16 cellular contexts compared by ENCODE assay signal in genomic region chr11:32851251-32851650, GRCh38. TPM values are rescaled to one million over a fixed set of nuclear protein-coding genes. Genes with fewer than 3 reads are reported as not detected.
DNase-seq lines count a peak whose midpoint lies in the region; ATAC-seq, FAIRE-seq and TF ChIP-seq lines count a peak whose summit lies in the region.
"Had no signal": no experiment of that assay in that cellular context is flagged by ENCODE, and none has a peak within 500 bp of the region (broad histone marks: within the 10 kb centered on the region; RNA-seq: fewer than 3 reads in every experiment).

No MANE protein-coding gene starts in this region.

- H3K9me3 Mint-ChIP-seq in type B pancreatic cell = no peaks in the 10 kb centered on the region

- peaks cover 0 to 3% (median 0%) of the 10 kb centered on the region in 4 donors for H3K4me1 ChIP-seq in upper lobe of left lung
- H3K4me1 ChIP-seq: A549 had no signal

- in situ Hi-C loops in SK-MEL-5 (cut with HindIII; ENCODE audit: low pct_unique_long_range_greater_than_20kb, low sequenced_read_pairs) = no loop called here

- H3K27ac Mint-ChIP-seq in type B pancreatic cell = peak overlapping the region; percentile 33
- H3K27ac Mint-ChIP-seq: CD8-positive, alpha-beta memory T cell; IgD-negative memory B cell had no signal

- TF ChIP-seq POLR2A in GM12892 (IDR thresholded peaks at IDR 0.05; ENCODE audit: low read depth, low read length) (no peak), upper lobe of left lung (IDR thresholded peaks at IDR 0.05) (no peak)

- no peaks in the 10 kb centered on the region for H3K27me3 Mint-ChIP-seq in type B pancreatic cell
- H3K27me3 Mint-ChIP-seq: IgD-negative memory B cell had no signal

- peaks cover 0 to 18% (median 2%) of the 10 kb centered on the region in 4 donors for H3K36me3 ChIP-seq in upper lobe of left lung

- peak; percentile 40 for FAIRE-seq in GM12892 (lab: Jason Lieb, UNC)

- no peak for TF ChIP-seq EP300 in upper lobe of left lung (IDR thresholded peaks at IDR 0.05)

- H3K27me3 ChIP-seq in upper lobe of left lung = no peaks in the 10 kb centered on the region

- ATAC-seq in HG03521 (IDR thresholded peaks at IDR 0.05; ENCODE audit: unreplicated experiment) (no peak), upper lobe of left lung (ENCODE audit: low FRiP score in 2 of 2) (no peak)
- ATAC-seq: A549 had no signal

- H3K9me3 ChIP-seq in upper lobe of left lung = no peaks in the 10 kb centered on the region
- H3K9me3 ChIP-seq: A549 had no signal

- H3K4me1 Mint-ChIP-seq in type B pancreatic cell (ENCODE audit: unreplicated experiment) = no peaks in the 10 kb centered on the region

- TF ChIP-seq CTCF in type B pancreatic cell (conservative IDR thresholded peaks at IDR 0.05) (no peak), upper lobe of left lung (IDR thresholded peaks at IDR 0.05) (no peak)

- no peak overlapping the region for H3K27ac ChIP-seq in upper lobe of left lung
- H3K27ac ChIP-seq: A549, GM23248 had no signal

- 87 to 93% methylated on average over 1 of the region's 1 CpG for WGBS in upper lobe of left lung, 2 donors

- DNase-seq in GM12892 (ENCODE audit: insufficient read length) (no peak), SK-MEL-5 (ENCODE audit: low read depth, low spot score) (peak; percentile 95), foreskin melanocyte (peak; percentile 90), type B pancreatic cell (ENCODE audit: extremely low spot score, unreplicated experiment) (no peak), upper lobe of left lung (no peak)
- DNase-seq in activated effector memory CD4-positive, alpha-beta T cell treated with Interleukin-2 at 50 U/mL for 16 hours = no peak
- DNase-seq: CD8-positive, alpha-beta memory T cell; GM23248; H7 had no signal

- peaks cover 7% of the 10 kb centered on the region for H3K36me3 Mint-ChIP-seq in type B pancreatic cell
- H3K36me3 Mint-ChIP-seq: CD8-positive, alpha-beta memory T cell; IgD-negative memory B cell had no signal

- no peak overlapping the region for H3K4me3 ChIP-seq in upper lobe of left lung
- H3K4me3 ChIP-seq: A549, GM23248 had no signal

- no peak overlapping the region for H3K4me3 Mint-ChIP-seq in type B pancreatic cell
- H3K4me3 Mint-ChIP-seq: CD8-positive, alpha-beta memory T cell; IgD-negative memory B cell had no signal

RNA-seq across cellular contexts. Expression of gene PRRG4, which starts 21.5 kb away (rescaled TPM):
- polyA plus RNA-seq in GM12892 (2012; ENCODE audit: missing spikeins) = 2.0 TPM
- 0.18 and 0.29 TPM in 2 replicates for total RNA-seq in SK-MEL-5 (2014; rRNA removed; shearing (Covaris generic))
- polyA plus RNA-seq in SK-MEL-5 (2015; cell fraction: cytosol; rRNA removed) = 0.58 and 0.76 TPM in 2 replicates
- polyA plus RNA-seq in SK-MEL-5 (2015; cell fraction: nucleus; rRNA removed) = not detected in 2 replicates
- 6.0 and 18.8 TPM in 2 replicates for total RNA-seq in type B pancreatic cell (ENCODE audit: low replicate concordance)
- 10 to 100 TPM in 3 of 6 donors, 1 to 10 TPM in 3; 5.2 to 33.6 (median 9.6) TPM for total RNA-seq in upper lobe of left lung
- total RNA-seq: GM23248 had no signal
- polyA plus RNA-seq: AG04450; BJ; CD8-positive, alpha-beta memory T cell; GM23248; IgD-negative memory B cell had no signal

RNA-seq across cellular contexts. Expression of gene QSER1, which starts 41.4 kb away (rescaled TPM):
- 7.5 TPM for polyA plus RNA-seq in GM12892 (2012; ENCODE audit: missing spikeins)
- total RNA-seq in SK-MEL-5 (2014; rRNA removed; shearing (Covaris generic)) = 21.7 and 24.1 TPM in 2 replicates
- 12.2 and 19.2 TPM in 2 replicates for polyA plus RNA-seq in SK-MEL-5 (2015; cell fraction: cytosol; rRNA removed)
- polyA plus RNA-seq in SK-MEL-5 (2015; cell fraction: nucleus; rRNA removed) = 28.2 and 33.5 TPM in 2 replicates
- total RNA-seq in type B pancreatic cell (ENCODE audit: low replicate concordance) = 29.4 and 54.4 TPM in 2 replicates
- total RNA-seq in upper lobe of left lung = 10 to 100 TPM; 17.5 to 53.0 (median 23.1) TPM

RNA-seq across cellular contexts. Expression of gene CCDC73, which starts 56.8 kb away (rescaled TPM):
- polyA plus RNA-seq in GM12892 (2012; ENCODE audit: missing spikeins) = 0.30 TPM
- not detected in 2 replicates for total RNA-seq in SK-MEL-5 (2014; rRNA removed; shearing (Covaris generic))
- polyA plus RNA-seq in SK-MEL-5 (2015; cell fraction: cytosol; rRNA removed) = not detected in 2 replicates
- not detected in 2 replicates for polyA plus RNA-seq in SK-MEL-5 (2015; cell fraction: nucleus; rRNA removed)
- total RNA-seq in type B pancreatic cell (ENCODE audit: low replicate concordance) = 0.07 TPM in 1 of 2 replicates, not detected in the other
- under 1 TPM in 2 of 6 donors, not detected in 4; 0.15 to 0.20 TPM for total RNA-seq in upper lobe of left lung
- total RNA-seq: CD8-positive, alpha-beta memory T cell; Daoy; GM23248; H7; HT1080 had no signal
- polyA plus RNA-seq: AG04450; BJ; CD8-positive, alpha-beta memory T cell; GM23248; IgD-negative memory B cell had no signal

Comparison
In these comparisons a context has a peak if more than half of its experiments do, and no peak if none do; other contexts are left out.
1. DNase-seq: peak in SK-MEL-5 (single experiment) and foreskin melanocyte (single experiment); none in GM12892 (single experiment), type B pancreatic cell (single experiment), activated effector memory CD4-positive, alpha-beta T cell treated with Interleukin-2 at 50 U/mL for 16 hours (single experiment) and upper lobe of left lung (0 of 2).